18 cellular contexts compared by ENCODE assay signal in genomic region chr13:114001331-114002008, GRCh38. TPM values are rescaled to one million over a fixed set of nuclear protein-coding genes. Genes with fewer than 3 reads are reported as not detected.
"Had no signal": no experiment of that assay in that cellular context is flagged by ENCODE, and none has a peak within 500 bp of the region (broad histone marks: within the 10 kb centered on the region; RNA-seq: fewer than 3 reads in every experiment).

No MANE protein-coding gene starts in this region.

- H3K4me1 ChIP-seq: breast epithelium had no signal

- H3K27ac ChIP-seq: ascending aorta, breast epithelium, gastroesophageal sphincter, sigmoid colon had no signal

- DNase-seq: activated CD4-positive, alpha-beta T cell treated with anti-CD3 and anti-CD28 coated beads, Interleukin-2, amount 10 ng/mL, durations not matched to agents 7 days and 5 days; activated CD4-positive, CD25-positive, alpha-beta regulatory T cell; activated CD8-positive, alpha-beta memory T cell treated with anti-CD3 and anti-CD28 coated beads, Interleukin-2, amount 50 U/mL, for 48 hours; activated gamma-delta T cell; activated T-cell treated with anti-CD3 and anti-CD28 coated beads, Interleukin-2, amount 50 U/mL, for 72 hours; endodermal cell; occipital lobe; sigmoid colon; stimulated activated CD4-positive, alpha-beta T cell treated with anti-CD3 and anti-CD28 coated beads, Interleukin-2, amount 100 ng/mL, for 24 hours had no signal

- H3K27me3 ChIP-seq: ascending aorta, breast epithelium, gastroesophageal sphincter, sigmoid colon had no signal

- H3K4me3 Mint-ChIP-seq: activated CD4-positive, alpha-beta T cell treated with anti-CD3 and anti-CD28 coated beads, Interleukin-2, amount 10 ng/mL, durations not matched to agents 7 days and 5 days; activated T-cell treated with anti-CD3 and anti-CD28 coated beads, Interleukin-2, amount 50 U/mL, for 72 hours; endodermal cell; memory B cell; nephron; stimulated activated memory B cell treated with anti-CD40 and anti-IgM and Interleukin-4, amounts not matched to agents 10 μg/mL and 1 μg/mL and 100 μg/mL, for 72 hours had no signal

- H3K9me3 ChIP-seq: ascending aorta, breast epithelium, gastroesophageal sphincter, sigmoid colon had no signal

- H3K9me3 Mint-ChIP-seq: activated CD4-positive, alpha-beta T cell treated with anti-CD3 and anti-CD28 coated beads, Interleukin-2, amount 10 ng/mL, durations not matched to agents 7 days and 5 days; activated T-cell treated with anti-CD3 and anti-CD28 coated beads, Interleukin-2, amount 50 U/mL, for 72 hours; endodermal cell; memory B cell; nephron; stimulated activated memory B cell treated with anti-CD40 and anti-IgM and Interleukin-4, amounts not matched to agents 10 μg/mL and 1 μg/mL and 100 μg/mL, for 72 hours had no signal

- H3K27ac Mint-ChIP-seq: activated CD4-positive, alpha-beta T cell treated with anti-CD3 and anti-CD28 coated beads, Interleukin-2, amount 10 ng/mL, durations not matched to agents 7 days and 5 days; activated T-cell treated with anti-CD3 and anti-CD28 coated beads, Interleukin-2, amount 50 U/mL, for 72 hours; endodermal cell; memory B cell; nephron; progenitor cell of endocrine pancreas; stimulated activated memory B cell treated with anti-CD40 and anti-IgM and Interleukin-4, amounts not matched to agents 10 μg/mL and 1 μg/mL and 100 μg/mL, for 72 hours had no signal

- ATAC-seq: activated T-cell treated with anti-CD3 and anti-CD28 coated beads, Interleukin-2, amount 50 U/mL, for 72 hours; left lobe of liver; stimulated activated memory B cell treated with anti-CD40 and anti-IgM and Interleukin-4, amounts not matched to agents 10 μg/mL and 1 μg/mL and 100 μg/mL, for 72 hours had no signal

- H3K4me1 Mint-ChIP-seq: activated CD4-positive, alpha-beta T cell treated with anti-CD3 and anti-CD28 coated beads, Interleukin-2, amount 10 ng/mL, durations not matched to agents 7 days and 5 days; endodermal cell; memory B cell had no signal

- H3K36me3 ChIP-seq: breast epithelium had no signal

- H3K4me3 ChIP-seq: ascending aorta, breast epithelium, gastroesophageal sphincter, sigmoid colon had no signal

- H3K27me3 Mint-ChIP-seq: activated CD4-positive, alpha-beta T cell treated with anti-CD3 and anti-CD28 coated beads, Interleukin-2, amount 10 ng/mL, durations not matched to agents 7 days and 5 days; memory B cell; progenitor cell of endocrine pancreas; stimulated activated memory B cell treated with anti-CD40 and anti-IgM and Interleukin-4, amounts not matched to agents 10 μg/mL and 1 μg/mL and 100 μg/mL, for 72 hours had no signal

RNA-seq across cellular contexts. Expression of gene C13orf46, which starts 27.6 kb away (rescaled TPM):
- total RNA-seq: epithelial cell of proximal tubule had no signal
